Comparison of ENCODE assay signal across 8 cellular contexts in the genomic region with DNA sequence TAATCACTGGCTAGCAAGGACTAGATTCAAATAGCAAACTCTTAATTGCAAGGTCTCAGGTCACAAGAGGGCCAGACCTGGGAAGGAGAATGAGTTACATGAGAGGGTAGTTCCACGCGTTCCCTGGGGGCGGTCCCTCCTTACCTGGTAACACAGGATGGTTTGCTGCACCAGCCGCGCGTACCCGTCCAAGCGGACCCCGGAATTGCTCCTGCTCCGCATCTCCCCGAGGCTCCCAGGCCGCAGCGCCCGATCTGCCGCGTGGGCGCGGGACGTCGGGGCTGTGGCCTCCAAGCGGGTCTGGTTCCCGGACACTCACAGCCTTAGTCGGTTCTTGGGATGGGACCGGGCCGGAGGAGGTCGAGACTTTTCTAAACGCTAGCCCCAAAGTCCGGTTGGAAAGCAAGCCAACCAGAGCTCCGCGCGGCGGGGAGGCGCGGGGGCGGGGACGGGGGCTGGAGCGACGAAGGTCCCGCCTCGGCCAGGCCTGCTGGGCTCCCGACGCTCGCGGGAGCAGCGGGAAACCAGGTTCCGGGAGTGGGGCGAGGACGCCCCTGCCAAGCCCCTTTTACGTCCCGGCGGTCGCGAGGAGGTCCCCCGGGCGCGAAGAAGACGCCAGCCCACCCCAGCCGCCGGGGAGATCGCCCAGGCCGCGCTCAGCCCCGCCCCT. TPM values are rescaled to one million over a fixed set of nuclear protein-coding genes. Genes with fewer than 3 reads are reported as not detected.
A peak's percentile ranks its signal among the peaks of the same experiment; 100 is the strongest.
DNase-seq lines count a peak whose midpoint lies in the region; ATAC-seq and TF ChIP-seq lines count a peak whose summit lies in the region.

A gene with protein sequence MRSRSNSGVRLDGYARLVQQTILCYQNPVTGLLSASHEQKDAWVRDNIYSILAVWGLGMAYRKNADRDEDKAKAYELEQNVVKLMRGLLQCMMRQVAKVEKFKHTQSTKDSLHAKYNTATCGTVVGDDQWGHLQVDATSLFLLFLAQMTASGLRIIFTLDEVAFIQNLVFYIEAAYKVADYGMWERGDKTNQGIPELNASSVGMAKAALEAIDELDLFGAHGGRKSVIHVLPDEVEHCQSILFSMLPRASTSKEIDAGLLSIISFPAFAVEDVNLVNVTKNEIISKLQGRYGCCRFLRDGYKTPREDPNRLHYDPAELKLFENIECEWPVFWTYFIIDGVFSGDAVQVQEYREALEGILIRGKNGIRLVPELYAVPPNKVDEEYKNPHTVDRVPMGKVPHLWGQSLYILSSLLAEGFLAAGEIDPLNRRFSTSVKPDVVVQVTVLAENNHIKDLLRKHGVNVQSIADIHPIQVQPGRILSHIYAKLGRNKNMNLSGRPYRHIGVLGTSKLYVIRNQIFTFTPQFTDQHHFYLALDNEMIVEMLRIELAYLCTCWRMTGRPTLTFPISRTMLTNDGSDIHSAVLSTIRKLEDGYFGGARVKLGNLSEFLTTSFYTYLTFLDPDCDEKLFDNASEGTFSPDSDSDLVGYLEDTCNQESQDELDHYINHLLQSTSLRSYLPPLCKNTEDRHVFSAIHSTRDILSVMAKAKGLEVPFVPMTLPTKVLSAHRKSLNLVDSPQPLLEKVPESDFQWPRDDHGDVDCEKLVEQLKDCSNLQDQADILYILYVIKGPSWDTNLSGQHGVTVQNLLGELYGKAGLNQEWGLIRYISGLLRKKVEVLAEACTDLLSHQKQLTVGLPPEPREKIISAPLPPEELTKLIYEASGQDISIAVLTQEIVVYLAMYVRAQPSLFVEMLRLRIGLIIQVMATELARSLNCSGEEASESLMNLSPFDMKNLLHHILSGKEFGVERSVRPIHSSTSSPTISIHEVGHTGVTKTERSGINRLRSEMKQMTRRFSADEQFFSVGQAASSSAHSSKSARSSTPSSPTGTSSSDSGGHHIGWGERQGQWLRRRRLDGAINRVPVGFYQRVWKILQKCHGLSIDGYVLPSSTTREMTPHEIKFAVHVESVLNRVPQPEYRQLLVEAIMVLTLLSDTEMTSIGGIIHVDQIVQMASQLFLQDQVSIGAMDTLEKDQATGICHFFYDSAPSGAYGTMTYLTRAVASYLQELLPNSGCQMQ (minus strand): TSS at position 404 of the 670 bp plus-strand sequence. CDS start 182 bp downstream, at position 222.

- H3K4me1 Mint-ChIP-seq in activated naive CD8-positive, alpha-beta T cell treated with anti-CD3 and anti-CD28 coated beads for 36 hours, result peaks cover 4% of the 10 kb centered on the region

- peak within 1 kb of the TSS; percentile 75 for H3K4me2 ChIP-seq in parathyroid adenoma (ENCODE audit: low read length)

- peak within 1 kb of the TSS; percentile 76 for H3K9ac ChIP-seq in parathyroid adenoma

- peak within 1 kb of the TSS; percentile 89 for H3K27ac Mint-ChIP-seq in activated naive CD8-positive, alpha-beta T cell treated with anti-CD3 and anti-CD28 coated beads for 36 hours

- no peak for TF ChIP-seq CTCF in cardiac muscle cell (IDR thresholded peaks at IDR 0.05; ENCODE audit: low read depth, low read length)
- TF ChIP-seq CTCF in parathyroid adenoma (IDR thresholded peaks at IDR 0.05), result no peak

- H3K9me3 Mint-ChIP-seq in activated naive CD8-positive, alpha-beta T cell treated with anti-CD3 and anti-CD28 coated beads for 36 hours, result no peaks in the 10 kb centered on the region

- peak within 1 kb of the TSS; percentile 94 for H2AFZ ChIP-seq in parathyroid adenoma

- H3K4me3 ChIP-seq in cardiac muscle cell, result peak within 1 kb of the TSS; percentile 68
- H3K4me3 ChIP-seq in parathyroid adenoma (ENCODE audit: low read depth, low read length), result peak within 1 kb of the TSS; percentile 77

- no peaks in the 10 kb centered on the region for H3K27me3 Mint-ChIP-seq in activated naive CD8-positive, alpha-beta T cell treated with anti-CD3 and anti-CD28 coated beads for 36 hours

- no peaks in the 10 kb centered on the region for H3K36me3 Mint-ChIP-seq in activated naive CD8-positive, alpha-beta T cell treated with anti-CD3 and anti-CD28 coated beads for 36 hours

- H3K4me1 ChIP-seq in cardiac muscle cell (ENCODE audit: low read depth) (no peaks in the 10 kb centered on the region), parathyroid adenoma (peaks cover 3% of the 10 kb centered on the region)

- peak; percentile 30 for DNase-seq in A172 (ENCODE audit: low spot score)
- peak; percentile 47 for DNase-seq in NOMO-1 treated with dmso at 0.1 percent for 144 hours (lab: John Stamatoyannopoulos, UW; ENCODE audit: unreplicated experiment)
- no peak for DNase-seq in activated naive CD8-positive, alpha-beta T cell treated with anti-CD3 and anti-CD28 coated beads for 36 hours
- DNase-seq in cardiac muscle cell (ENCODE audit: low read depth in 1 of 2, low spot score in 1 of 2), result peak in 1 of 2 donors; percentile 56
- DNase-seq in NCI-H446 (lab: John Stamatoyannopoulos, UW), result no peak

- H3K27me3 ChIP-seq in cardiac muscle cell (no peaks in the 10 kb centered on the region), parathyroid adenoma (ENCODE audit: control insufficient read depth, insufficient read depth, low read length) (no peaks in the 10 kb centered on the region)

- peaks cover 3% of the 10 kb centered on the region for H3K79me2 ChIP-seq in parathyroid adenoma

- H3K9me3 ChIP-seq in cardiac muscle cell (ENCODE audit: low read depth) (no peaks in the 10 kb centered on the region), parathyroid adenoma (ENCODE audit: control insufficient read depth, low read length) (no peaks in the 10 kb centered on the region)

- no peaks in the 10 kb centered on the region for H3K36me3 ChIP-seq in cardiac muscle cell
- no peaks in the 10 kb centered on the region for H3K36me3 ChIP-seq in parathyroid adenoma (ENCODE audit: control insufficient read depth, insufficient read depth, low read length)

- H3K27ac ChIP-seq in cardiac muscle cell, result peak within 1 kb of the TSS; percentile 82
- H3K27ac ChIP-seq in parathyroid adenoma, result peak within 1 kb of the TSS; percentile 90

- peak within 1 kb of the TSS; percentile 91 for H3K4me3 Mint-ChIP-seq in activated naive CD8-positive, alpha-beta T cell treated with anti-CD3 and anti-CD28 coated beads for 36 hours

- ATAC-seq in GM18502 (IDR thresholded peaks at IDR 0.05; ENCODE audit: poor library complexity, unreplicated experiment), result peak; percentile 55
- ATAC-seq in HG02970 (IDR thresholded peaks at IDR 0.05; ENCODE audit: low FRiP score, unreplicated experiment), result peak; percentile 44

RNA-seq across cellular contexts. Expression of the gene that starts here (rescaled TPM):
- 13.2 and 16.5 TPM in 2 replicates for total RNA-seq in A172 (2014; rRNA removed; shearing (Covaris generic))
- 10 to 100 TPM; 18.2 to 18.6 TPM for total RNA-seq in activated naive CD8-positive, alpha-beta T cell treated with anti-CD3 and anti-CD28 coated beads for 36 hours
- 25.0 and 47.3 TPM in 2 replicates for total RNA-seq in cardiac muscle cell
- polyA plus RNA-seq in cardiac muscle cell, result 34.8 and 43.4 TPM in 2 replicates

Comparison
In these comparisons a context has a peak if more than half of its experiments do, and no peak if none do; other contexts are left out.
1. DNase-seq: peak in A172 (single experiment) and NOMO-1 treated with dmso at 0.1 percent for 144 hours (single experiment); none in activated naive CD8-positive, alpha-beta T cell treated with anti-CD3 and anti-CD28 coated beads for 36 hours (single experiment) and NCI-H446 (0 of 2).